8 cellular contexts compared by ENCODE assay signal in the genomic region with DNA sequence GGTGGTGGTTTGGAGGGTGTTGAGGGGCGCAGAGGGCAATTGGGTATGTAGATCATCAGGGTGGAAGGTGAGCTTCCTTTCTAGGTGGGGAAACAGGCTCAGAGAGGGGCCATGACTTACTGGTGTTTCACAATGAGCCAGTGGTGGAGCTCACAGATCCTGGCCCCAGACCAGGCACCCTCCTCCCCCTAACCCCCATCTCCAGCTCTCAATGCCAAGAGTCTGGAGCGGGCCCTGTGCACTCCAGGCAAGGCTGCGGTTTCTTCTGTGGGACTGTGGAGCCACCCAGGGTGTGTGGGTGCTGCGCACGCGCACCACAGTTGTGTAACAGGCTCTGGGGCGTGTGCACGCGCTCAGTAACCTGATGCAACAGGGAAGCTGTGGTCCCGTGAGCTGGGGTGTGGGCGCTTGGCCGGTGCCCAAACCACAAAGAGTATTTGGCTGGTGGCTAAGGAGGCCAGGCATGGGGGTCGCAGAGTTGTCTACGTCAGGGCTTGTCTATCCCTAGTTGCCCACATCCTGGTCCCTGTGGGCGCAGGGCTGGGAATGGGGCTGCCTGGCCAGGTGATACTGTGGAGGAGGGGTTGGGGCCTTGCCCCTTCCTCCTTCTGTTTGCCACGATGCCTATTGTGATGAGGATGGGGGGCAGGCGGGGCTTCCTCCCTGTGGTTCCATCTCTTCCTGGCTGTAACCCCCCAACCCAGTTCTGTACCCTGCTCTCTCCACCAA. TPM values are rescaled to one million over a fixed set of nuclear protein-coding genes. Genes with fewer than 3 reads are reported as not detected.
A peak's percentile ranks its signal among the peaks of the same experiment; 100 is the strongest.
DNase-seq lines count a peak whose midpoint lies in the region; ATAC-seq and TF ChIP-seq lines count a peak whose summit lies in the region.

No MANE protein-coding gene starts in this region.

- BruUV-seq in MCF 10A (replicated peaks; lab: Mats Ljungman, UMichigan): TSS peak; percentile 84

- H3K4me3 ChIP-seq in mucosa of descending colon: no peak overlapping the region

- peaks cover 13% of the 10 kb centered on the region for H3K4me1 ChIP-seq in mucosa of descending colon (ENCODE audit: low read depth)

- H3K9me3 Mint-ChIP-seq in WTC11 (peaks cover 5% of the 10 kb centered on the region), MCF 10A (ENCODE audit: unreplicated experiment) (no peaks in the 10 kb centered on the region)

- H3K27ac Mint-ChIP-seq in WTC11 (no peak overlapping the region), MCF 10A (ENCODE audit: low read depth, unreplicated experiment) (peak overlapping the region; percentile 80)

- CTCF ChIA-PET in WTC11 (lab: Charles Lee) (interaction anchor here (0.6 to 2.7 kb wide), 15 partner anchors 9 to 354 kb away, joined by 3 to 18 read pairs (median 6); a partner anchor contains a TSS), MCF 10A (lab: Yijun Ruan, JAX) (interaction anchor here (0.6 to 6.8 kb wide), 22 partner anchors 9 to 360 kb away, joined by 3 to 41 read pairs (median 4); a partner anchor contains a TSS)

- H3K27me3 Mint-ChIP-seq in WTC11 (ENCODE audit: low read depth) (no peaks in the 10 kb centered on the region; the same call in 1 of the 2 replicates), MCF 10A (ENCODE audit: insufficient read depth, unreplicated experiment) (peaks cover 14% of the 10 kb centered on the region)

- H3K4me3 Mint-ChIP-seq in WTC11: no peak overlapping the region
- peak overlapping the region; percentile 42 for H3K4me3 Mint-ChIP-seq in MCF 10A (ENCODE audit: unreplicated experiment)

- ATAC-seq in WTC11: no peak
- ATAC-seq in mucosa of descending colon: peak; percentile 93

- intact Hi-C loops in MCF 10A (cut with micrococcal nuclease) (loop anchor here (1.0 kb wide), 5 partner anchors 33 to 349 kb away; no protein-coding TSS in a partner anchor), mucosa of descending colon (cut with DNase I, micrococcal nuclease) (loop anchor here in 1 of 2 donors (5.0 kb wide), 1 partner anchor 352 kb away; no protein-coding TSS in a partner anchor)

- no peaks in the 10 kb centered on the region for H3K36me3 ChIP-seq in mucosa of descending colon (ENCODE audit: low read depth)

- DNase-seq in DMS79 treated with DMSO at 0.1 percent for 48 hours (lab: John Stamatoyannopoulos, UW) (peak; percentile 94), GOT3 (lab: John Stamatoyannopoulos, UW) (peak; percentile 48), NCI-H1048 (lab: John Stamatoyannopoulos, UW) (peak; percentile 70), WTC11 (ENCODE audit: low spot score) (no peak), MCF 10A (ENCODE audit: unreplicated experiment) (peak; percentile 98), mucosa of descending colon (peak; percentile 90 to 94 (median 94)), 8988T (no peak)
- DNase-seq in stimulated activated naive CD4-positive, alpha-beta T cell treated with Interleukin-2 at 50 U/mL for 16 hours (lab: John Stamatoyannopoulos, UW): peak; percentile 79

- H3K36me3 Mint-ChIP-seq in WTC11 (no peaks in the 10 kb centered on the region), MCF 10A (ENCODE audit: insufficient read depth, unreplicated experiment) (no peaks in the 10 kb centered on the region)

- TF ChIP-seq CTCF in WTC11 (IDR thresholded peaks at IDR 0.05): no peak
- no peak for TF ChIP-seq CTCF in MCF 10A (IDR thresholded peaks at IDR 0.05; ENCODE audit: unreplicated experiment)
- TF ChIP-seq CTCF in mucosa of descending colon (IDR thresholded peaks at IDR 0.05): no peak

- H3K4me1 Mint-ChIP-seq in WTC11 (peaks cover 12% of the 10 kb centered on the region), MCF 10A (ENCODE audit: insufficient read depth, unreplicated experiment) (peaks cover 33% of the 10 kb centered on the region)

- POLR2A ChIA-PET in WTC11 (lab: Charles Lee): interaction anchor here (0.5 to 1.0 kb wide), 3 partner anchors 34 to 170 kb away, joined by 3 to 6 read pairs (median 4); no protein-coding TSS in a partner anchor
- POLR2A ChIA-PET in MCF 10A (lab: Yijun Ruan, JAX): interaction anchor here (0.5 to 2.6 kb wide), 18 partner anchors 9 to 521 kb away, joined by 3 to 55 read pairs (median 4); a partner anchor contains a TSS

- H3K9me3 ChIP-seq in mucosa of descending colon: no peaks in the 10 kb centered on the region

TF ChIP-seq in WTC11, 78 proteins besides CTCF, POLR2A, EP300 and RAD21:
- TF ChIP-seq ZBTB21 (CRISPR knock-in tag; IDR thresholded peaks at IDR 0.05; ENCODE audit: borderline replicate concordance): no peak
- no peak for TF ChIP-seq SMAD4 (CRISPR knock-in tag; IDR thresholded peaks at IDR 0.05)
- TF ChIP-seq TP53 (CRISPR knock-in tag; IDR thresholded peaks at IDR 0.05): no peak
- peak; percentile 100 for TF ChIP-seq GABPB1 (CRISPR knock-in tag; IDR thresholded peaks at IDR 0.05)

RNA-seq across cellular contexts. Expression of a gene that starts 37.5 kb away (rescaled TPM):
- total RNA-seq in WTC11 (2021): 58.6 to 61.6 TPM (median 59.1 TPM) in 3 replicates
- total RNA-seq in MCF 10A (2022): 69.1 and 79.5 TPM in 2 replicates
- total RNA-seq in mucosa of descending colon: 10 to 100 TPM; 36.9 to 65.7 (median 61.9) TPM

RNA-seq across cellular contexts. Expression of a gene that starts 44.9 kb away (rescaled TPM):
- total RNA-seq in WTC11 (2021): 41.9 to 44.4 TPM (median 43.8 TPM) in 3 replicates
- total RNA-seq in MCF 10A (2022): 265 and 366 TPM in 2 replicates
- 100 to 1,000 TPM in 1 of 3 donors, 10 to 100 TPM in 2; 89.4 to 165 (median 94.7) TPM for total RNA-seq in mucosa of descending colon

Comparison
In these comparisons a context has a peak if more than half of its experiments do, and no peak if none do; other contexts are left out.
1. DNase-seq: peak in DMS79 treated with DMSO at 0.1 percent for 48 hours (single experiment), GOT3 (single experiment), NCI-H1048 (single experiment), MCF 10A (single experiment), mucosa of descending colon (3 of 3) and stimulated activated naive CD4-positive, alpha-beta T cell treated with Interleukin-2 at 50 U/mL for 16 hours (single experiment); none in WTC11 (single experiment) and 8988T (single experiment).